Comparison of ENCODE assay signal across 32 cellular contexts in genomic region chr13:70014337-70014736, GRCh38.
DNase-seq lines count a peak whose midpoint lies in the region; TF ChIP-seq lines count a peak whose summit lies in the region.
"Had no signal": no experiment of that assay in that cellular context is flagged by ENCODE, and none has a peak within 500 bp of the region (broad histone marks: within the 10 kb centered on the region; RNA-seq: fewer than 3 reads in every experiment).

No MANE protein-coding gene starts in this region.

- H3K4me2 ChIP-seq in neural cell (ENCODE audit: low read length) (no peak overlapping the region), osteoblast (ENCODE audit: insufficient read depth, low read length) (no peak overlapping the region)
- H3K4me2 ChIP-seq: A549; BLaER1; BLaER1 treated with 17β-estradiol and CSF1 and Interleukin-3, amounts not matched to agents 10 nM and 100 nM had no signal

- H4K20me1 ChIP-seq in neural cell (ENCODE audit: insufficient read depth) (no peaks in the 10 kb centered on the region), osteoblast (ENCODE audit: insufficient read depth, low read length) (no peaks in the 10 kb centered on the region)
- H4K20me1 ChIP-seq: BLaER1; BLaER1 treated with 17β-estradiol and CSF1 and Interleukin-3, amounts not matched to agents 10 nM and 100 nM had no signal

- H3K4me1 ChIP-seq in osteoblast (ENCODE audit: insufficient read depth, low read length) = no peaks in the 10 kb centered on the region
- H3K4me1 ChIP-seq: A549; BE2C; BLaER1; BLaER1 treated with 17β-estradiol and CSF1 and Interleukin-3, amounts not matched to agents 10 nM and 100 nM; Caco-2 had no signal

- intact Hi-C loops in posterior vena cava (cut with DNase I) = no loop called here

- no peak overlapping the region for H3K4me3 ChIP-seq in neural cell (ENCODE audit: low read length)
- no peak overlapping the region for H3K4me3 ChIP-seq in osteoblast (ENCODE audit: insufficient read depth, low read length)
- H3K4me3 ChIP-seq: A549; BLaER1; BLaER1 treated with 17β-estradiol and CSF1 and Interleukin-3, amounts not matched to agents 10 nM and 100 nM had no signal

- H3K27me3 ChIP-seq in neural cell (ENCODE audit: insufficient read depth, low read depth, low read length) (no peaks in the 10 kb centered on the region), osteoblast (ENCODE audit: insufficient read depth, low read length) (no peaks in the 10 kb centered on the region)
- H3K27me3 ChIP-seq: BE2C; BLaER1; BLaER1 treated with 17β-estradiol and CSF1 and Interleukin-3, amounts not matched to agents 10 nM and 100 nM had no signal

- H2AFZ ChIP-seq in neural cell (ENCODE audit: low read depth, low read length) (no peak overlapping the region), osteoblast (ENCODE audit: low read length) (no peak overlapping the region)

- no peak for TF ChIP-seq RAD21 in neural cell (conservative IDR thresholded peaks at IDR 0.05)

- no peaks in the 10 kb centered on the region for H3K79me2 ChIP-seq in neural cell (replicated peaks; ENCODE audit: insufficient read depth, low read length)
- H3K79me2 ChIP-seq in osteoblast (ENCODE audit: insufficient read depth, low read length) = no peaks in the 10 kb centered on the region

- H3K9me3 ChIP-seq in neural cell (ENCODE audit: low read length) (no peaks in the 10 kb centered on the region), osteoblast (ENCODE audit: low read depth, low read length) (peaks cover 3% of the 10 kb centered on the region)
- H3K9me3 ChIP-seq: A549, BE2C, Caco-2 had no signal

- no peaks in the 10 kb centered on the region for H3K36me3 ChIP-seq in neural cell (ENCODE audit: insufficient read depth, low read length)
- H3K36me3 ChIP-seq in osteoblast (ENCODE audit: insufficient read depth, low read length) = no peaks in the 10 kb centered on the region
- H3K36me3 ChIP-seq: BE2C; BLaER1; BLaER1 treated with 17β-estradiol and CSF1 and Interleukin-3, amounts not matched to agents 10 nM and 100 nM had no signal

- no peaks in the 10 kb centered on the region for H3F3A ChIP-seq in neural cell (ENCODE audit: insufficient read depth, low read length, poor library complexity, severe bottlenecking)

- TF ChIP-seq CTCF in neural cell (IDR thresholded peaks at IDR 0.05; ENCODE audit: poor library complexity, severe bottlenecking) (no peak), osteoblast (IDR thresholded peaks at IDR 0.05; ENCODE audit: extremely low read depth, low read depth, low read length) (no peak)

- peak; percentile 91 for TF ChIP-seq EP300 in neural cell (conservative IDR thresholded peaks at IDR 0.05; ENCODE audit: poor library complexity, severe bottlenecking)

- H3K9me2 ChIP-seq in neural cell (ENCODE audit: insufficient read depth, low read length) = no peaks in the 10 kb centered on the region

- H3K27ac ChIP-seq in neural cell (ENCODE audit: low read length) (no peak overlapping the region), osteoblast (ENCODE audit: low read depth, low read length) (no peak overlapping the region)
- H3K27ac ChIP-seq: 22Rv1; A549; BLaER1; BLaER1 treated with 17β-estradiol and CSF1 and Interleukin-3, amounts not matched to agents 10 nM and 100 nM; C4-2B had no signal

- DNase-seq in NCI-H146 (lab: John Stamatoyannopoulos, UW) (peak; percentile 21), NCI-H146 treated with DMSO at 0.1 percent for 48 hours (lab: John Stamatoyannopoulos, UW; ENCODE audit: unreplicated experiment) (peak; percentile 21), osteoblast (ENCODE audit: insufficient read length, low spot score, missing footprints) (peak; percentile 19), posterior vena cava (ENCODE audit: low spot score) (no peak), HuH-7.5 (ENCODE audit: low spot score) (no peak), NCI-H1930 (lab: John Stamatoyannopoulos, UW) (no peak), DMS153 (lab: John Stamatoyannopoulos, UW) (no peak)
- DNase-seq: 8988T; ACHN; AML-193; BE2C; C1 segment of cervical spinal cord; Caco-2; Calu3; CD4-positive, alpha-beta memory T cell; CD4-positive, alpha-beta T cell; CD4-positive, CD25-positive, alpha-beta regulatory T cell; CD8-positive, alpha-beta memory T cell; CD8-positive, alpha-beta T cell; COR-L47; DMS 273 treated with DMSO at 0.1 percent for 48 hours; DMS53; DMS79; DMS79 treated with DMSO at 0.1 percent for 48 hours; DND-41; EL had no signal

- no peak overlapping the region for H3K9ac ChIP-seq in neural cell (ENCODE audit: low read length)
- H3K9ac ChIP-seq: BLaER1; BLaER1 treated with 17β-estradiol and CSF1 and Interleukin-3, amounts not matched to agents 10 nM and 100 nM had no signal

TF ChIP-seq in neural cell, 6 proteins besides CTCF, POLR2A, EP300 and RAD21:
- peak; percentile 36 for TF ChIP-seq POLR2AphosphoS5 (IDR thresholded peaks at IDR 0.05)
- no peak for TF ChIP-seq SMC3 (conservative IDR thresholded peaks at IDR 0.05; ENCODE audit: poor library complexity)
- TF ChIP-seq MXI1 (conservative IDR thresholded peaks at IDR 0.05; ENCODE audit: poor library complexity, severe bottlenecking) = no peak

Comparison
In these comparisons a context has a peak if more than half of its experiments do, and no peak if none do; other contexts are left out.
1. DNase-seq: peak in NCI-H146 (single experiment), NCI-H146 treated with DMSO at 0.1 percent for 48 hours (single experiment) and osteoblast (single experiment); none in posterior vena cava (single experiment), HuH-7.5 (single experiment), NCI-H1930 (0 of 2) and DMS153 (single experiment).